Comparison of ENCODE assay signal across 22 cellular contexts in genomic region chr17:66670211-66670610, GRCh38.
"Had no signal": no experiment of that assay in that cellular context is flagged by ENCODE, and none has a peak within 500 bp of the region (broad histone marks: within the 10 kb centered on the region; RNA-seq: fewer than 3 reads in every experiment).

No MANE protein-coding gene starts in this region.

- H3K9me3 ChIP-seq: esophagus squamous epithelium, ovary, sigmoid colon, spleen, thoracic aorta, upper lobe of right lung had no signal

- DNase-seq: activated CD4-positive, alpha-beta memory T cell treated with anti-CD3 and anti-CD28 coated beads for 36 hours; activated CD4-positive, alpha-beta T cell treated with anti-CD3 and anti-CD28 coated beads for 36 hours; activated CD8-positive, alpha-beta memory T cell treated with anti-CD3 and anti-CD28 coated beads, Interleukin-2, amount 10 ng/mL, durations not matched to agents 7 days and 5 days; activated effector memory CD4-positive, alpha-beta T cell treated with anti-CD3 and anti-CD28 coated beads, Interleukin-2, amount 50 U/mL, for 16 hours; activated naive CD8-positive, alpha-beta T cell treated with anti-CD3 and anti-CD28 coated beads for 36 hours; activated T-cell treated with anti-CD3 and anti-CD28 coated beads, Interleukin-2, amount 50 U/mL, for 24 hours; central memory CD4-positive, alpha-beta T cell; effector CD4-positive, alpha-beta T cell; esophagus squamous epithelium; islet precursor cell; ovary; sigmoid colon; spleen; T1000; upper lobe of right lung had no signal

- H3K27ac Mint-ChIP-seq: activated CD4-positive, alpha-beta memory T cell treated with anti-CD3 and anti-CD28 coated beads for 36 hours; activated CD4-positive, alpha-beta T cell treated with anti-CD3 and anti-CD28 coated beads for 36 hours; activated CD8-positive, alpha-beta memory T cell treated with anti-CD3 and anti-CD28 coated beads, Interleukin-2, amount 10 ng/mL, durations not matched to agents 7 days and 5 days; activated naive CD8-positive, alpha-beta T cell treated with anti-CD3 and anti-CD28 coated beads for 36 hours; activated T-cell treated with anti-CD3 and anti-CD28 coated beads, Interleukin-2, amount 50 U/mL, for 24 hours; brain; mesothelial cell of epicardium; neural progenitor cell had no signal

- H3K27me3 Mint-ChIP-seq: activated CD4-positive, alpha-beta memory T cell treated with anti-CD3 and anti-CD28 coated beads for 36 hours; activated CD4-positive, alpha-beta T cell treated with anti-CD3 and anti-CD28 coated beads for 36 hours; activated CD8-positive, alpha-beta memory T cell treated with anti-CD3 and anti-CD28 coated beads, Interleukin-2, amount 10 ng/mL, durations not matched to agents 7 days and 5 days; activated naive CD8-positive, alpha-beta T cell treated with anti-CD3 and anti-CD28 coated beads for 36 hours; activated T-cell treated with anti-CD3 and anti-CD28 coated beads, Interleukin-2, amount 50 U/mL, for 24 hours; brain had no signal

- H3K36me3 ChIP-seq: esophagus squamous epithelium, neural progenitor cell, ovary, sigmoid colon, spleen, thoracic aorta, upper lobe of right lung had no signal

- H3K9me3 Mint-ChIP-seq: activated CD4-positive, alpha-beta memory T cell treated with anti-CD3 and anti-CD28 coated beads for 36 hours; activated T-cell treated with anti-CD3 and anti-CD28 coated beads, Interleukin-2, amount 50 U/mL, for 24 hours had no signal

- H3K4me3 Mint-ChIP-seq: activated CD4-positive, alpha-beta memory T cell treated with anti-CD3 and anti-CD28 coated beads for 36 hours; activated CD4-positive, alpha-beta T cell treated with anti-CD3 and anti-CD28 coated beads for 36 hours; activated CD8-positive, alpha-beta memory T cell treated with anti-CD3 and anti-CD28 coated beads, Interleukin-2, amount 10 ng/mL, durations not matched to agents 7 days and 5 days; activated naive CD8-positive, alpha-beta T cell treated with anti-CD3 and anti-CD28 coated beads for 36 hours; activated T-cell treated with anti-CD3 and anti-CD28 coated beads, Interleukin-2, amount 50 U/mL, for 24 hours; brain; mesothelial cell of epicardium; neural progenitor cell had no signal

- H3K4me3 ChIP-seq: coronary artery, esophagus squamous epithelium, hepatocyte, lung, neural progenitor cell, ovary, sigmoid colon, spleen, thoracic aorta, upper lobe of right lung had no signal

- H3K27me3 ChIP-seq: esophagus squamous epithelium, hepatocyte, neural progenitor cell, ovary, sigmoid colon, spleen, upper lobe of right lung had no signal
